2 cellular contexts compared by ENCODE assay signal in the genomic region with DNA sequence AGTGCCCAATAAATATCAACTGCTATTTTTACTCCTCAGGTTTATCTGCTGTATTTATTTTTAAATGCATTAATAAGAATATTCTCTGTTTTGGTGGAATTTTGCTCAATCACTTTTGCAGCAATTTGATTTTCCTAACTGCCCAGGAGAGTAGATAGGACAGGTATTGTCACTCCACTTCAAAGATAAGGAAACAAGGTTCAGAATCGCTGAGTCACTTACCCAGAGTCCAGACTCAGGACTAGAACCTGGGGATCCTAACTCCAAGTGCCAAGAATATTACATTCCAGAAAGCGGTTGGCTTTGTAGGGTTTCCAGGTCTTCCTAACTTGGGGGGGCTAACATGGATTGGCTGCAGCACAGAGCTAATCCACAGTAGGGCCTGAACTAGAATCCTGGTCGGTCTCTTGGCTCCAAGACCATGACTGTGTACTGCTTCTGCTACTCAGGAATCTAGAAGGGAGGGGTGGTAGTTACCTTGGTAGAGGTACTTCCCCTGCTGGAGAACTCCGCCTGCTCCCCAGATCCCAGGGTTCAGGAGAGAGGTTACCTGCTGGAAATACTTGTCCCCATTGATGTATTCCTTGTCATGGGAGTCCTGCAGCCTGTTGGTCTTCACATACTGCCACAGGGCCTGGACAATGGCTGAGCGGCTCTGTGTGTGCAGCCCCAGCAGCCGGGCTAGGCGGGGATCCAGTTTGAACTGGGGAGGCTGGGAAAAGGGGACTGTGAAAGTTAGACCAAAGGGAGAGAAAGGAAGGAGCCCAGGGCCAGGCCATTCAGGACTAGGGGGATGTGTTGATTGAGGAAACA.
TF ChIP-seq lines count a peak whose summit lies in the region.

No MANE protein-coding gene starts in this region.

TF ChIP-seq in HCT116, 20 proteins besides CTCF, POLR2A, EP300 and RAD21:
- TF ChIP-seq CBX3 (IDR thresholded peaks at IDR 0.05; ENCODE audit: low read depth), result no peak
- TF ChIP-seq, protein P1, sequence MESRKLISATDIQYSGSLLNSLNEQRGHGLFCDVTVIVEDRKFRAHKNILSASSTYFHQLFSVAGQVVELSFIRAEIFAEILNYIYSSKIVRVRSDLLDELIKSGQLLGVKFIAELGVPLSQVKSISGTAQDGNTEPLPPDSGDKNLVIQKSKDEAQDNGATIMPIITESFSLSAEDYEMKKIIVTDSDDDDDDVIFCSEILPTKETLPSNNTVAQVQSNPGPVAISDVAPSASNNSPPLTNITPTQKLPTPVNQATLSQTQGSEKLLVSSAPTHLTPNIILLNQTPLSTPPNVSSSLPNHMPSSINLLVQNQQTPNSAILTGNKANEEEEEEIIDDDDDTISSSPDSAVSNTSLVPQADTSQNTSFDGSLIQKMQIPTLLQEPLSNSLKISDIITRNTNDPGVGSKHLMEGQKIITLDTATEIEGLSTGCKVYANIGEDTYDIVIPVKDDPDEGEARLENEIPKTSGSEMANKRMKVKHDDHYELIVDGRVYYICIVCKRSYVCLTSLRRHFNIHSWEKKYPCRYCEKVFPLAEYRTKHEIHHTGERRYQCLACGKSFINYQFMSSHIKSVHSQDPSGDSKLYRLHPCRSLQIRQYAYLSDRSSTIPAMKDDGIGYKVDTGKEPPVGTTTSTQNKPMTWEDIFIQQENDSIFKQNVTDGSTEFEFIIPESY (IDR thresholded peaks at IDR 0.05; ENCODE audit: extremely low read depth, insufficient replicate concordance, low read length), result no peak
- no peak for TF ChIP-seq ELF1 (IDR thresholded peaks at IDR 0.05; ENCODE audit: borderline replicate concordance, low read depth)
- TF ChIP-seq, protein P2, sequence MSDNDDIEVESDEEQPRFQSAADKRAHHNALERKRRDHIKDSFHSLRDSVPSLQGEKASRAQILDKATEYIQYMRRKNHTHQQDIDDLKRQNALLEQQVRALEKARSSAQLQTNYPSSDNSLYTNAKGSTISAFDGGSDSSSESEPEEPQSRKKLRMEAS (IDR thresholded peaks at IDR 0.05), result no peak
- TF ChIP-seq JUND (IDR thresholded peaks at IDR 0.05), result no peak
- TF ChIP-seq TCF7L2 (IDR thresholded peaks at IDR 0.05; ENCODE audit: borderline replicate concordance, extremely low read depth, insufficient read depth, insufficient read length), result no peak
- TF ChIP-seq, protein P3, sequence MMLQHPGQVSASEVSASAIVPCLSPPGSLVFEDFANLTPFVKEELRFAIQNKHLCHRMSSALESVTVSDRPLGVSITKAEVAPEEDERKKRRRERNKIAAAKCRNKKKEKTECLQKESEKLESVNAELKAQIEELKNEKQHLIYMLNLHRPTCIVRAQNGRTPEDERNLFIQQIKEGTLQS (IDR thresholded peaks at IDR 0.05), result no peak
- TF ChIP-seq FOSL1 (IDR thresholded peaks at IDR 0.05; ENCODE audit: low read depth), result no peak
- no peak for TF ChIP-seq EZH2phosphoT487 (IDR thresholded peaks at IDR 0.05; ENCODE audit: borderline replicate concordance)
- TF ChIP-seq, protein P4, sequence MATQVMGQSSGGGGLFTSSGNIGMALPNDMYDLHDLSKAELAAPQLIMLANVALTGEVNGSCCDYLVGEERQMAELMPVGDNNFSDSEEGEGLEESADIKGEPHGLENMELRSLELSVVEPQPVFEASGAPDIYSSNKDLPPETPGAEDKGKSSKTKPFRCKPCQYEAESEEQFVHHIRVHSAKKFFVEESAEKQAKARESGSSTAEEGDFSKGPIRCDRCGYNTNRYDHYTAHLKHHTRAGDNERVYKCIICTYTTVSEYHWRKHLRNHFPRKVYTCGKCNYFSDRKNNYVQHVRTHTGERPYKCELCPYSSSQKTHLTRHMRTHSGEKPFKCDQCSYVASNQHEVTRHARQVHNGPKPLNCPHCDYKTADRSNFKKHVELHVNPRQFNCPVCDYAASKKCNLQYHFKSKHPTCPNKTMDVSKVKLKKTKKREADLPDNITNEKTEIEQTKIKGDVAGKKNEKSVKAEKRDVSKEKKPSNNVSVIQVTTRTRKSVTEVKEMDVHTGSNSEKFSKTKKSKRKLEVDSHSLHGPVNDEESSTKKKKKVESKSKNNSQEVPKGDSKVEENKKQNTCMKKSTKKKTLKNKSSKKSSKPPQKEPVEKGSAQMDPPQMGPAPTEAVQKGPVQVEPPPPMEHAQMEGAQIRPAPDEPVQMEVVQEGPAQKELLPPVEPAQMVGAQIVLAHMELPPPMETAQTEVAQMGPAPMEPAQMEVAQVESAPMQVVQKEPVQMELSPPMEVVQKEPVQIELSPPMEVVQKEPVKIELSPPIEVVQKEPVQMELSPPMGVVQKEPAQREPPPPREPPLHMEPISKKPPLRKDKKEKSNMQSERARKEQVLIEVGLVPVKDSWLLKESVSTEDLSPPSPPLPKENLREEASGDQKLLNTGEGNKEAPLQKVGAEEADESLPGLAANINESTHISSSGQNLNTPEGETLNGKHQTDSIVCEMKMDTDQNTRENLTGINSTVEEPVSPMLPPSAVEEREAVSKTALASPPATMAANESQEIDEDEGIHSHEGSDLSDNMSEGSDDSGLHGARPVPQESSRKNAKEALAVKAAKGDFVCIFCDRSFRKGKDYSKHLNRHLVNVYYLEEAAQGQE (IDR thresholded peaks at IDR 0.05; ENCODE audit: low read depth), result no peak
- no peak for TF ChIP-seq SP1 (IDR thresholded peaks at IDR 0.05; ENCODE audit: low read depth)
- no peak for TF ChIP-seq EZH2 (IDR thresholded peaks at IDR 0.05)
- no peak for TF ChIP-seq ZNF274 (IDR thresholded peaks at IDR 0.05; ENCODE audit: low read depth, low read length)
- no peak for TF ChIP-seq CEBPB (IDR thresholded peaks at IDR 0.05; ENCODE audit: low read depth)
- TF ChIP-seq SRF (IDR thresholded peaks at IDR 0.05; ENCODE audit: low read depth), result no peak
- TF ChIP-seq SIN3A (IDR thresholded peaks at IDR 0.05; ENCODE audit: low read depth), result no peak
- TF ChIP-seq ZFX (IDR thresholded peaks at IDR 0.05), result no peak
- no peak for TF ChIP-seq YY1 (IDR thresholded peaks at IDR 0.05; ENCODE audit: extremely low read depth, insufficient replicate concordance, low read depth, low read length)
- no peak for TF ChIP-seq POLR2AphosphoS5 (IDR thresholded peaks at IDR 0.05; ENCODE audit: low read depth, low read length)

TF ChIP-seq in K562, 482 proteins besides CTCF, POLR2A, EP300 and RAD21 (continues in another document):
- peak; percentile 76; the same call in 1 of the 2 replicates for TF ChIP-seq ZEB2 (IDR thresholded peaks at IDR 0.05)
- TF ChIP-seq KLF1 (tag; IDR thresholded peaks at IDR 0.05), result no peak
- TF ChIP-seq MAFK (IDR thresholded peaks at IDR 0.05; ENCODE audit: low read length), result peak; percentile 72
- TF ChIP-seq DPF2 (IDR thresholded peaks at IDR 0.05), result peak; percentile 77; the same call in 1 of the 2 replicates
- TF ChIP-seq POLR2B (IDR thresholded peaks at IDR 0.05; ENCODE audit: low read depth, partially characterized antibody), result peak; percentile 38
- TF ChIP-seq HNRNPK (IDR thresholded peaks at IDR 0.05; ENCODE audit: low read depth, low read length, poor library complexity, severe bottlenecking), result no peak
- TF ChIP-seq, protein P5, sequence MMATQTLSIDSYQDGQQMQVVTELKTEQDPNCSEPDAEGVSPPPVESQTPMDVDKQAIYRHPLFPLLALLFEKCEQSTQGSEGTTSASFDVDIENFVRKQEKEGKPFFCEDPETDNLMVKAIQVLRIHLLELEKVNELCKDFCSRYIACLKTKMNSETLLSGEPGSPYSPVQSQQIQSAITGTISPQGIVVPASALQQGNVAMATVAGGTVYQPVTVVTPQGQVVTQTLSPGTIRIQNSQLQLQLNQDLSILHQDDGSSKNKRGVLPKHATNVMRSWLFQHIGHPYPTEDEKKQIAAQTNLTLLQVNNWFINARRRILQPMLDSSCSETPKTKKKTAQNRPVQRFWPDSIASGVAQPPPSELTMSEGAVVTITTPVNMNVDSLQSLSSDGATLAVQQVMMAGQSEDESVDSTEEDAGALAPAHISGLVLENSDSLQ (IDR thresholded peaks at IDR 0.05), result 0 out of 2 replicates have a peak, but pooled peaks have one; percentile 15
- no peak for TF ChIP-seq ZNF311 (CRISPR knock-in tag; IDR thresholded peaks at IDR 0.05)
- peak; percentile 67 for TF ChIP-seq SOX6 (IDR thresholded peaks at IDR 0.05)
- TF ChIP-seq RCOR1 (IDR thresholded peaks at IDR 0.05; ENCODE audit: borderline replicate concordance in 1 of 2, low read depth in 2 of 2, low read length in 2 of 2), result peak in 1 of 2 experiments; percentile 65; a peak in 1 of 4 replicates
- peak; percentile 94 for TF ChIP-seq ZNF175 (CRISPR knock-in tag; IDR thresholded peaks at IDR 0.05; ENCODE audit: low read depth)
- TF ChIP-seq HIVEP1 (CRISPR knock-in tag; IDR thresholded peaks at IDR 0.05), result no peak
- TF ChIP-seq MAFG (tag; conservative IDR thresholded peaks at IDR 0.05), result peak; percentile 94
- peak; percentile 13 for TF ChIP-seq MEIS2 (IDR thresholded peaks at IDR 0.05; ENCODE audit: partially characterized antibody)
- TF ChIP-seq NFE2 (IDR thresholded peaks at IDR 0.05; ENCODE audit: low read depth), result peak; percentile 96
- no peak for TF ChIP-seq CCAR2 (IDR thresholded peaks at IDR 0.05; ENCODE audit: low read depth, low read length)
- TF ChIP-seq MAFF (IDR thresholded peaks at IDR 0.05; ENCODE audit: low read length), result peak; percentile 89
- TF ChIP-seq, protein P6, sequence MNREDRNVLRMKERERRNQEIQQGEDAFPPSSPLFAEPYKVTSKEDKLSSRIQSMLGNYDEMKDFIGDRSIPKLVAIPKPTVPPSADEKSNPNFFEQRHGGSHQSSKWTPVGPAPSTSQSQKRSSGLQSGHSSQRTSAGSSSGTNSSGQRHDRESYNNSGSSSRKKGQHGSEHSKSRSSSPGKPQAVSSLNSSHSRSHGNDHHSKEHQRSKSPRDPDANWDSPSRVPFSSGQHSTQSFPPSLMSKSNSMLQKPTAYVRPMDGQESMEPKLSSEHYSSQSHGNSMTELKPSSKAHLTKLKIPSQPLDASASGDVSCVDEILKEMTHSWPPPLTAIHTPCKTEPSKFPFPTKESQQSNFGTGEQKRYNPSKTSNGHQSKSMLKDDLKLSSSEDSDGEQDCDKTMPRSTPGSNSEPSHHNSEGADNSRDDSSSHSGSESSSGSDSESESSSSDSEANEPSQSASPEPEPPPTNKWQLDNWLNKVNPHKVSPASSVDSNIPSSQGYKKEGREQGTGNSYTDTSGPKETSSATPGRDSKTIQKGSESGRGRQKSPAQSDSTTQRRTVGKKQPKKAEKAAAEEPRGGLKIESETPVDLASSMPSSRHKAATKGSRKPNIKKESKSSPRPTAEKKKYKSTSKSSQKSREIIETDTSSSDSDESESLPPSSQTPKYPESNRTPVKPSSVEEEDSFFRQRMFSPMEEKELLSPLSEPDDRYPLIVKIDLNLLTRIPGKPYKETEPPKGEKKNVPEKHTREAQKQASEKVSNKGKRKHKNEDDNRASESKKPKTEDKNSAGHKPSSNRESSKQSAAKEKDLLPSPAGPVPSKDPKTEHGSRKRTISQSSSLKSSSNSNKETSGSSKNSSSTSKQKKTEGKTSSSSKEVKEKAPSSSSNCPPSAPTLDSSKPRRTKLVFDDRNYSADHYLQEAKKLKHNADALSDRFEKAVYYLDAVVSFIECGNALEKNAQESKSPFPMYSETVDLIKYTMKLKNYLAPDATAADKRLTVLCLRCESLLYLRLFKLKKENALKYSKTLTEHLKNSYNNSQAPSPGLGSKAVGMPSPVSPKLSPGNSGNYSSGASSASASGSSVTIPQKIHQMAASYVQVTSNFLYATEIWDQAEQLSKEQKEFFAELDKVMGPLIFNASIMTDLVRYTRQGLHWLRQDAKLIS (CRISPR knock-in tag; IDR thresholded peaks at IDR 0.05), result peak; percentile 56; the same call in 1 of the 2 replicates
- no peak for TF ChIP-seq ELF2 (CRISPR knock-in tag; IDR thresholded peaks at IDR 0.05)
- TF ChIP-seq KDM1A (IDR thresholded peaks at IDR 0.05), result peak; percentile 51 to 54; a peak in 2 of 4 replicates
- TF ChIP-seq BRD4 (IDR thresholded peaks at IDR 0.05), result no peak
- peak; percentile 45; the same call in 1 of the 2 replicates for TF ChIP-seq SMARCA4 (IDR thresholded peaks at IDR 0.05)
- TF ChIP-seq KDM5B (IDR thresholded peaks at IDR 0.05; ENCODE audit: insufficient replicate concordance, low read depth, low read length), result peak; percentile 32
- peak; percentile 50; the same call in 1 of the 2 replicates for TF ChIP-seq POLR2G (IDR thresholded peaks at IDR 0.05; ENCODE audit: low read depth, low read length)
- TF ChIP-seq ZNF316 (IDR thresholded peaks at IDR 0.05), result peak; percentile 88
- no peak for TF ChIP-seq NELFE (IDR thresholded peaks at IDR 0.05; ENCODE audit: insufficient read depth, insufficient read length)
- TF ChIP-seq, protein P7, sequence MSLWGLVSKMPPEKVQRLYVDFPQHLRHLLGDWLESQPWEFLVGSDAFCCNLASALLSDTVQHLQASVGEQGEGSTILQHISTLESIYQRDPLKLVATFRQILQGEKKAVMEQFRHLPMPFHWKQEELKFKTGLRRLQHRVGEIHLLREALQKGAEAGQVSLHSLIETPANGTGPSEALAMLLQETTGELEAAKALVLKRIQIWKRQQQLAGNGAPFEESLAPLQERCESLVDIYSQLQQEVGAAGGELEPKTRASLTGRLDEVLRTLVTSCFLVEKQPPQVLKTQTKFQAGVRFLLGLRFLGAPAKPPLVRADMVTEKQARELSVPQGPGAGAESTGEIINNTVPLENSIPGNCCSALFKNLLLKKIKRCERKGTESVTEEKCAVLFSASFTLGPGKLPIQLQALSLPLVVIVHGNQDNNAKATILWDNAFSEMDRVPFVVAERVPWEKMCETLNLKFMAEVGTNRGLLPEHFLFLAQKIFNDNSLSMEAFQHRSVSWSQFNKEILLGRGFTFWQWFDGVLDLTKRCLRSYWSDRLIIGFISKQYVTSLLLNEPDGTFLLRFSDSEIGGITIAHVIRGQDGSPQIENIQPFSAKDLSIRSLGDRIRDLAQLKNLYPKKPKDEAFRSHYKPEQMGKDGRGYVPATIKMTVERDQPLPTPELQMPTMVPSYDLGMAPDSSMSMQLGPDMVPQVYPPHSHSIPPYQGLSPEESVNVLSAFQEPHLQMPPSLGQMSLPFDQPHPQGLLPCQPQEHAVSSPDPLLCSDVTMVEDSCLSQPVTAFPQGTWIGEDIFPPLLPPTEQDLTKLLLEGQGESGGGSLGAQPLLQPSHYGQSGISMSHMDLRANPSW (CRISPR knock-in tag; IDR thresholded peaks at IDR 0.05), result no peak
- TF ChIP-seq CBFA2T3 (IDR thresholded peaks at IDR 0.05), result 0 out of 2 replicates have a peak, but pooled peaks have one; percentile 13
- 0 out of 2 replicates have a peak, but pooled peaks have one; percentile 34 for TF ChIP-seq SMARCE1 (IDR thresholded peaks at IDR 0.05)
- no peak for TF ChIP-seq ZC3H8 (IDR thresholded peaks at IDR 0.05)
- TF ChIP-seq POLR2AphosphoS2 (IDR thresholded peaks at IDR 0.05; ENCODE audit: low read length), result 0 out of 2 replicates have a peak, but pooled peaks have one; percentile 55
- TF ChIP-seq FOSL1 (tag; conservative IDR thresholded peaks at IDR 0.05), result no peak
